22 cellular contexts compared by ENCODE assay signal in genomic region chr9:71079451-71079850, GRCh38. TPM values are rescaled to one million over a fixed set of nuclear protein-coding genes. Genes with fewer than 3 reads are reported as not detected.
DNase-seq lines count a peak whose midpoint lies in the region; ATAC-seq, FAIRE-seq and TF ChIP-seq lines count a peak whose summit lies in the region.
"Had no signal": no experiment of that assay in that cellular context is flagged by ENCODE, and none has a peak within 500 bp of the region (broad histone marks: within the 10 kb centered on the region; RNA-seq: fewer than 3 reads in every experiment).

No MANE protein-coding gene starts in this region.

- no peak overlapping the region for H3K4me3 Mint-ChIP-seq in astrocyte (ENCODE audit: unreplicated experiment)
- no peak overlapping the region for H3K4me3 Mint-ChIP-seq in endodermal cell
- H3K4me3 Mint-ChIP-seq in CD14-positive monocyte, result no peak overlapping the region
- H3K4me3 Mint-ChIP-seq: activated CD8-positive, alpha-beta memory T cell treated with anti-CD3 and anti-CD28 coated beads, Interleukin-2, amount 10 ng/mL, durations not matched to agents 7 days and 5 days had no signal

- H3K4me3 ChIP-seq in astrocyte (ENCODE audit: insufficient read depth, low read depth, low read length) (no peak overlapping the region), endodermal cell (ENCODE audit: low read length) (no peak overlapping the region)
- H3K4me3 ChIP-seq: esophagus muscularis mucosa, heart right ventricle, lung, suprapubic skin had no signal

- no peaks in the 10 kb centered on the region for H3K27me3 Mint-ChIP-seq in astrocyte (ENCODE audit: low read depth, unreplicated experiment)
- H3K27me3 Mint-ChIP-seq in endodermal cell (ENCODE audit: insufficient read depth), result no peaks in the 10 kb centered on the region
- peaks cover 0 to 5% (median 2%) of the 10 kb centered on the region in 3 donors for H3K27me3 Mint-ChIP-seq in CD14-positive monocyte (ENCODE audit: low read depth in 3 of 3)
- H3K27me3 Mint-ChIP-seq: activated CD8-positive, alpha-beta memory T cell treated with anti-CD3 and anti-CD28 coated beads, Interleukin-2, amount 10 ng/mL, durations not matched to agents 7 days and 5 days had no signal

- no peaks in the 10 kb centered on the region for H3K79me2 ChIP-seq in astrocyte (ENCODE audit: insufficient read depth, low read length)

- H3K27ac Mint-ChIP-seq in astrocyte (ENCODE audit: unreplicated experiment), result no peak overlapping the region
- no peak overlapping the region for H3K27ac Mint-ChIP-seq in endodermal cell
- H3K27ac Mint-ChIP-seq in CD14-positive monocyte, result no peak overlapping the region
- H3K27ac Mint-ChIP-seq: activated CD8-positive, alpha-beta memory T cell treated with anti-CD3 and anti-CD28 coated beads, Interleukin-2, amount 10 ng/mL, durations not matched to agents 7 days and 5 days; activated T-helper 2 cell treated with anti-CD3 and anti-CD28 coated beads, Interferon-gamma antibody, Interleukin-2, Interleukin-4, amounts not matched to agents 10 μg/mL and 5 μg/mL and 100 μg/mL, durations not matched to agents 14 hours and 24 hours and 36 hours had no signal

- H3K9me3 Mint-ChIP-seq in astrocyte (ENCODE audit: unreplicated experiment) (no peaks in the 10 kb centered on the region), endodermal cell (no peaks in the 10 kb centered on the region), CD14-positive monocyte (peaks cover 0 to 8% (median 2%) of the 10 kb centered on the region in 7 donors)
- H3K9me3 Mint-ChIP-seq: activated T-helper 2 cell treated with anti-CD3 and anti-CD28 coated beads, Interferon-gamma antibody, Interleukin-2, Interleukin-4, amounts not matched to agents 10 μg/mL and 5 μg/mL and 100 μg/mL, durations not matched to agents 14 hours and 24 hours and 36 hours had no signal

- H3K27ac ChIP-seq in astrocyte (ENCODE audit: low read depth, low read length) (no peak overlapping the region), endodermal cell (ENCODE audit: low read depth, low read length) (no peak overlapping the region)
- H3K27ac ChIP-seq: esophagus muscularis mucosa, heart right ventricle, suprapubic skin had no signal

- no peak for ATAC-seq in HG02623 (IDR thresholded peaks at IDR 0.05; ENCODE audit: unreplicated experiment)
- ATAC-seq: activated CD8-positive, alpha-beta memory T cell treated with anti-CD3 and anti-CD28 coated beads, Interleukin-2, amount 10 ng/mL, durations not matched to agents 7 days and 5 days; heart right ventricle had no signal

- no peaks in the 10 kb centered on the region for H3K4me1 ChIP-seq in astrocyte (ENCODE audit: insufficient read depth, low read length)
- no peaks in the 10 kb centered on the region for H3K4me1 ChIP-seq in endodermal cell (ENCODE audit: control insufficient read depth, insufficient read depth, low read length)
- H3K4me1 ChIP-seq: esophagus muscularis mucosa, heart right ventricle, suprapubic skin had no signal

- no peaks in the 10 kb centered on the region for H4K20me1 ChIP-seq in astrocyte (ENCODE audit: insufficient read depth, low read length)

- H2AFZ ChIP-seq in astrocyte (ENCODE audit: low read depth, low read length), result no peak overlapping the region

- H3K36me3 Mint-ChIP-seq in astrocyte (ENCODE audit: low read depth, unreplicated experiment), result no peaks in the 10 kb centered on the region
- H3K36me3 Mint-ChIP-seq in endodermal cell (ENCODE audit: low read depth), result no peaks in the 10 kb centered on the region
- H3K36me3 Mint-ChIP-seq in CD14-positive monocyte, result no peaks in the 10 kb centered on the region
- H3K36me3 Mint-ChIP-seq: activated CD8-positive, alpha-beta memory T cell treated with anti-CD3 and anti-CD28 coated beads, Interleukin-2, amount 10 ng/mL, durations not matched to agents 7 days and 5 days had no signal

- H3K4me1 Mint-ChIP-seq in astrocyte (ENCODE audit: low read depth, unreplicated experiment) (no peaks in the 10 kb centered on the region), endodermal cell (peaks cover 12% of the 10 kb centered on the region), CD14-positive monocyte (no peaks in the 10 kb centered on the region)
- H3K4me1 Mint-ChIP-seq: activated CD8-positive, alpha-beta memory T cell treated with anti-CD3 and anti-CD28 coated beads, Interleukin-2, amount 10 ng/mL, durations not matched to agents 7 days and 5 days had no signal

- no peak overlapping the region for H3K9ac ChIP-seq in astrocyte (ENCODE audit: low read length)
- no peak overlapping the region for H3K9ac ChIP-seq in endodermal cell (ENCODE audit: extremely low read depth, low read length, poor library complexity, severe bottlenecking)

- intact Hi-C loops in CD14-positive monocyte (cut with micrococcal nuclease), result no loop called here

- no peak overlapping the region for H3K4me2 ChIP-seq in astrocyte (ENCODE audit: low read length)

- no peaks in the 10 kb centered on the region for H3K9me3 ChIP-seq in astrocyte (ENCODE audit: insufficient read depth, low read depth, low read length)
- no peaks in the 10 kb centered on the region for H3K9me3 ChIP-seq in endodermal cell (ENCODE audit: control insufficient read depth, low read length)
- H3K9me3 ChIP-seq: esophagus muscularis mucosa, heart right ventricle, suprapubic skin had no signal

- H3K36me3 ChIP-seq in astrocyte (ENCODE audit: insufficient read depth, low read length), result no peaks in the 10 kb centered on the region
- H3K36me3 ChIP-seq in endodermal cell (ENCODE audit: control insufficient read depth, insufficient read depth, low read length), result no peaks in the 10 kb centered on the region
- H3K36me3 ChIP-seq: esophagus muscularis mucosa, heart right ventricle, suprapubic skin had no signal

- no peak for FAIRE-seq in astrocyte (lab: Jason Lieb, UNC)

- DNase-seq in AG09319 (ENCODE audit: extremely low read depth, low read depth) (peak; percentile 7), GM04504 (ENCODE audit: low read depth) (peak; percentile 10), astrocyte (ENCODE audit: low read depth) (peak; percentile 5), hepatic stellate cell (ENCODE audit: low spot score) (peak; percentile 0), endodermal cell (no peak), SKM-1 treated with dmso at 0.1 percent for 144 hours (lab: John Stamatoyannopoulos, UW; ENCODE audit: unreplicated experiment) (no peak), CD14-positive monocyte (ENCODE audit: low spot score) (no peak)
- DNase-seq: activated CD4-positive, alpha-beta T cell treated with anti-CD3 and anti-CD28 coated beads for 4 hours; activated CD8-positive, alpha-beta memory T cell treated with anti-CD3 and anti-CD28 coated beads, Interleukin-2, amount 10 ng/mL, durations not matched to agents 7 days and 5 days; Calu3; heart right ventricle; islet precursor cell; Karpas-422; NCI-H1048; NCI-H2029; NCI-H345; nucleus accumbens had no signal

- TF ChIP-seq CTCF in AG09319 (IDR thresholded peaks at IDR 0.05; ENCODE audit: low read depth, low read length) (no peak), astrocyte (IDR thresholded peaks at IDR 0.05; ENCODE audit: insufficient read depth, low read depth, low read length) (no peak), endodermal cell (conservative IDR thresholded peaks at IDR 0.05) (no peak), CD14-positive monocyte (IDR thresholded peaks at IDR 0.05) (no peak)

- WGBS in endodermal cell (ENCODE audit: insufficient coverage in 1 of 2, insufficient read length in 1 of 2), 2 experiments, result 93% methylated on average over 2 of the region's 2 CpGs

- H3K27me3 ChIP-seq in astrocyte (ENCODE audit: insufficient read depth, low read length) (no peaks in the 10 kb centered on the region), endodermal cell (ENCODE audit: control insufficient read depth, insufficient read depth, low read length, poor library complexity, severe bottlenecking) (no peaks in the 10 kb centered on the region)
- H3K27me3 ChIP-seq: esophagus muscularis mucosa, heart right ventricle, suprapubic skin had no signal

RNA-seq across cellular contexts. Expression of gene TRPM3, which starts 42.0 kb away (rescaled TPM):
- total RNA-seq in astrocyte (0.14 and 0.22 TPM in 2 replicates), endodermal cell (1 to 10 TPM; 1.8 to 2.5 TPM)
- 2.5 TPM for polyA plus RNA-seq in endodermal cell (2013, experiment 1 of 2)
- 2.3 TPM for polyA plus RNA-seq in endodermal cell (2013, experiment 2 of 2)
- polyA plus RNA-seq in CD14-positive monocyte, result not detected
- total RNA-seq: activated CD8-positive, alpha-beta memory T cell treated with anti-CD3 and anti-CD28 coated beads, Interleukin-2, amount 10 ng/mL, durations not matched to agents 7 days and 5 days; activated T-helper 2 cell treated with anti-CD3 and anti-CD28 coated beads, Interferon-gamma antibody, Interleukin-2, Interleukin-4, amounts not matched to agents 10 μg/mL and 5 μg/mL and 100 μg/mL, durations not matched to agents 14 hours and 24 hours and 36 hours; Calu3 had no signal

Comparison
In these comparisons a context has a peak if more than half of its experiments do, and no peak if none do; other contexts are left out.
1. DNase-seq: peak in AG09319 (single experiment), GM04504 (single experiment), astrocyte (single experiment) and hepatic stellate cell (single experiment); none in endodermal cell (single experiment), SKM-1 treated with dmso at 0.1 percent for 144 hours (single experiment) and CD14-positive monocyte (single experiment).